Comparison of ENCODE assay signal across 33 cellular contexts in genomic region chr20:10853176-10853575, GRCh38.
"Had no signal": no experiment of that assay in that cellular context is flagged by ENCODE, and none has a peak within 500 bp of the region (broad histone marks: within the 10 kb centered on the region; RNA-seq: fewer than 3 reads in every experiment).

No MANE protein-coding gene starts in this region.

- H3K27me3 Mint-ChIP-seq: stimulated activated naive CD8-positive, alpha-beta T cell treated with anti-CD3 and anti-CD28 coated beads, Interleukin-15, Interleukin-2, amounts not matched to agents 100 ng/mL and 50 ng/mL, for 24 hours had no signal

- H3K36me3 Mint-ChIP-seq: activated naive CD8-positive, alpha-beta T cell treated with anti-CD3 and anti-CD28 coated beads for 36 hours; natural killer cell treated with Interleukin-12 subunit alpha and Interleukin-12 subunit beta and Interleukin-15 and Interleukin-18, amount 100 ng/mL, for 72 hours; stimulated activated effector memory CD8-positive, alpha-beta T cell treated with anti-CD3 and anti-CD28 coated beads, Interleukin-12 subunit alpha, Interleukin-12 subunit beta, amount 100 ng/mL, for 72 hours had no signal

- H3K27ac Mint-ChIP-seq: activated naive CD4-positive, alpha-beta T cell treated with anti-CD3 and anti-CD28 coated beads for 36 hours; activated naive CD8-positive, alpha-beta T cell treated with anti-CD3 and anti-CD28 coated beads for 36 hours; activated T-helper 1 cell treated with anti-CD3 and anti-CD28 coated beads, Interleukin-12 subunit alpha, Interleukin-12 subunit beta, Interleukin-2, Interleukin-4 antibody, amounts not matched to agents 30 ng/mL and 10 ng/mL and 1 ng/mL, durations not matched to agents 14 hours and 24 hours and 36 hours; endodermal cell; natural killer cell treated with Interleukin-12 subunit alpha and Interleukin-12 subunit beta and Interleukin-15 and Interleukin-18, amount 100 ng/mL, for 72 hours; progenitor cell of endocrine pancreas; stimulated activated effector memory CD8-positive, alpha-beta T cell treated with anti-CD3 and anti-CD28 coated beads, Interleukin-12 subunit alpha, Interleukin-12 subunit beta, amount 100 ng/mL, for 72 hours; stimulated activated naive CD8-positive, alpha-beta T cell treated with anti-CD3 and anti-CD28 coated beads, Interleukin-15, Interleukin-2, amounts not matched to agents 100 ng/mL and 50 ng/mL, for 24 hours had no signal

- H3K9me3 ChIP-seq: adrenal gland, mucosa of descending colon, neutrophil, sigmoid colon, thoracic aorta had no signal

- FAIRE-seq: small intestine, urothelium cell line had no signal

- H3K4me1 ChIP-seq: adrenal gland had no signal

- DNase-seq: activated CD4-positive, alpha-beta T cell treated with anti-CD3 and anti-CD28 coated beads for 48 hours; activated CD4-positive, alpha-beta T cell treated with anti-CD3 and anti-CD28 coated beads, Interleukin-2, amount 50 U/mL, for 48 hours; activated CD8-positive, alpha-beta memory T cell treated with anti-CD3 and anti-CD28 coated beads for 24 hours; activated effector memory CD4-positive, alpha-beta T cell treated with anti-CD3 and anti-CD28 coated beads, Interleukin-2, amount 50 U/mL, for 16 hours; activated naive CD4-positive, alpha-beta T cell treated with anti-CD3 and anti-CD28 coated beads for 36 hours; activated naive CD8-positive, alpha-beta T cell treated with anti-CD3 and anti-CD28 coated beads for 36 hours; activated T-cell treated with anti-CD3 and anti-CD28 coated beads, Interleukin-2, amount 50 U/mL, for 1 hour; adrenal gland; aorta; caudate nucleus; endodermal cell; foreskin melanocyte; islet precursor cell; left cardiac atrium; left ventricle myocardium superior; mucosa of descending colon; retina; sigmoid colon; small intestine; stimulated activated CD4-positive, alpha-beta T cell treated with anti-CD3 and anti-CD28 coated beads, Interleukin-4, amount 100 ng/mL, for 24 hours; T-helper 9 cell; trophoblast cell; WERI-Rb-1 had no signal

- ATAC-seq: activated CD4-positive, CD25-positive, alpha-beta regulatory T cell treated with anti-CD3 and anti-CD28 coated beads, Interleukin-2, amount 50 U/mL, for 24 hours; esophagus mucosa; left cardiac atrium; left ventricle myocardium superior; mucosa of descending colon; natural killer cell treated with Interleukin-12 subunit alpha and Interleukin-12 subunit beta and Interleukin-15 and Interleukin-18, amount 100 ng/mL, for 72 hours; stimulated activated effector memory CD8-positive, alpha-beta T cell treated with anti-CD3 and anti-CD28 coated beads, Interleukin-12 subunit alpha, Interleukin-12 subunit beta, amount 100 ng/mL, for 72 hours had no signal

- H3K36me3 ChIP-seq: adrenal gland, neutrophil, sigmoid colon, thoracic aorta, WERI-Rb-1 had no signal

- H3K27me3 ChIP-seq: adrenal gland, neutrophil, sigmoid colon had no signal

- H3K4me3 ChIP-seq: adrenal gland, mucosa of descending colon, sigmoid colon, thoracic aorta had no signal

- H3K4me3 Mint-ChIP-seq: activated naive CD4-positive, alpha-beta T cell treated with anti-CD3 and anti-CD28 coated beads for 36 hours; activated naive CD8-positive, alpha-beta T cell treated with anti-CD3 and anti-CD28 coated beads for 36 hours; activated T-helper 1 cell treated with anti-CD3 and anti-CD28 coated beads, Interleukin-12 subunit alpha, Interleukin-12 subunit beta, Interleukin-2, Interleukin-4 antibody, amounts not matched to agents 30 ng/mL and 10 ng/mL and 1 ng/mL, durations not matched to agents 14 hours and 24 hours and 36 hours; endodermal cell; natural killer cell treated with Interleukin-12 subunit alpha and Interleukin-12 subunit beta and Interleukin-15 and Interleukin-18, amount 100 ng/mL, for 72 hours; stimulated activated effector memory CD8-positive, alpha-beta T cell treated with anti-CD3 and anti-CD28 coated beads, Interleukin-12 subunit alpha, Interleukin-12 subunit beta, amount 100 ng/mL, for 72 hours; stimulated activated naive CD8-positive, alpha-beta T cell treated with anti-CD3 and anti-CD28 coated beads, Interleukin-15, Interleukin-2, amounts not matched to agents 100 ng/mL and 50 ng/mL, for 24 hours had no signal

- H3K9me3 Mint-ChIP-seq: activated naive CD4-positive, alpha-beta T cell treated with anti-CD3 and anti-CD28 coated beads for 36 hours; activated naive CD8-positive, alpha-beta T cell treated with anti-CD3 and anti-CD28 coated beads for 36 hours; activated T-helper 1 cell treated with anti-CD3 and anti-CD28 coated beads, Interleukin-12 subunit alpha, Interleukin-12 subunit beta, Interleukin-2, Interleukin-4 antibody, amounts not matched to agents 30 ng/mL and 10 ng/mL and 1 ng/mL, durations not matched to agents 14 hours and 24 hours and 36 hours; endodermal cell had no signal

- H3K4me1 Mint-ChIP-seq: activated naive CD8-positive, alpha-beta T cell treated with anti-CD3 and anti-CD28 coated beads for 36 hours; stimulated activated effector memory CD8-positive, alpha-beta T cell treated with anti-CD3 and anti-CD28 coated beads, Interleukin-12 subunit alpha, Interleukin-12 subunit beta, amount 100 ng/mL, for 72 hours had no signal

- H3K27ac ChIP-seq: adrenal gland, neutrophil, sigmoid colon, thoracic aorta, WERI-Rb-1 had no signal
